ENCODE assay signal across 27 cellular contexts in the genomic region with DNA sequence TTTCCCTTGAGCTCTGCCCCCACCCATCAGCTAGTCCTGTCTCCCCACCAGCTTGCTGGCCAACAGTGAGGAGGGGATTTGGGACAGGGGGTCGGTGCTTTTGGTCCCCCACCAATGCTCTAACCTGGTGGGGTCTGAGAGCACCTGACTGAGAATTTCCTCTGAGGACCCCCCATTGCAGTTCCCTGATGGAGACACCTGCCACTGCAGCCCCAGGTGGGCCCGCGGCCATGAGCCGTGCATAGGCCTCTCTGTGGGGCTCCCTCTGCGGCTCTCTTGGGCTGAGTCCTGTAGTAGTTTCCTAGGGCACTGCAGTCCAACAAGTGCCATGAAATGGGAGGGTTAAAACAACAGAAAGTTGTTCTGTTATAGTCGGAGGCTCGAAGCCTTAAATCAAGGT.
"Had no signal": no experiment of that assay in that cellular context is flagged by ENCODE, and none has a peak within 500 bp of the region (broad histone marks: within the 10 kb centered on the region; RNA-seq: fewer than 3 reads in every experiment).

No MANE protein-coding gene starts in this region.

- H3K36me3 ChIP-seq: brain microvascular endothelial cell, MG63, SJCRH30 had no signal

- DNase-seq: activated CD4-positive, alpha-beta memory T cell treated with anti-CD3 and anti-CD28 coated beads for 36 hours; activated CD4-positive, alpha-beta T cell treated with anti-CD3 and anti-CD28 coated beads for 4 hours; activated CD4-positive, alpha-beta T cell treated with anti-CD3 and anti-CD28 coated beads, Interleukin-2, amount 50 U/mL, for 1 hour; activated CD4-positive, CD25-positive, alpha-beta regulatory T cell treated with anti-CD3 and anti-CD28 coated beads, Interleukin-2, amount 50 U/mL, for 72 hours; activated CD8-positive, alpha-beta memory T cell treated with anti-CD3 and anti-CD28 coated beads, Interleukin-2, amount 50 U/mL, for 4 hours; activated effector memory CD4-positive, alpha-beta T cell treated with Interleukin-2 at 50 U/mL for 16 hours; activated naive CD4-positive, alpha-beta T cell treated with anti-CD3 and anti-CD28 coated beads, Interleukin-2, amount 10 ng/mL, durations not matched to agents 7 days and 5 days; activated naive CD8-positive, alpha-beta T cell treated with anti-CD3 and anti-CD28 coated beads, Interleukin-2, amount 50 U/mL, for 24 hours; activated T-cell treated with anti-CD3 and anti-CD28 coated beads for 4 hours; activated T-cell treated with anti-CD3 and anti-CD28 coated beads, Interleukin-2, amount 50 U/mL, for 48 hours; brain microvascular endothelial cell; Kasumi-1; KG1; MG63; NCI-H1048; NCI-H1436; NCI-H1694; NCI-H1930; NCI-H2081 treated with DMSO at 0.1 percent for 48 hours; NCI-H2171; NCI-H524 treated with DMSO at 0.1 percent for 48 hours; SHP77; T1000 had no signal

- H3K4me3 ChIP-seq: MG63, SK-N-MC had no signal

- H3K27me3 ChIP-seq: brain microvascular endothelial cell, MG63, SJCRH30 had no signal

- H3K9me3 ChIP-seq: MG63, SJCRH30 had no signal

- H3K27ac ChIP-seq: brain microvascular endothelial cell, SJCRH30, SK-N-MC had no signal

- ATAC-seq: activated naive CD8-positive, alpha-beta T cell treated with anti-CD3 and anti-CD28 coated beads, Interleukin-2, amount 50 U/mL, for 24 hours; Panc1; WTC11 had no signal
